Comparison of ENCODE assay signal across 8 cellular contexts in the genomic region with DNA sequence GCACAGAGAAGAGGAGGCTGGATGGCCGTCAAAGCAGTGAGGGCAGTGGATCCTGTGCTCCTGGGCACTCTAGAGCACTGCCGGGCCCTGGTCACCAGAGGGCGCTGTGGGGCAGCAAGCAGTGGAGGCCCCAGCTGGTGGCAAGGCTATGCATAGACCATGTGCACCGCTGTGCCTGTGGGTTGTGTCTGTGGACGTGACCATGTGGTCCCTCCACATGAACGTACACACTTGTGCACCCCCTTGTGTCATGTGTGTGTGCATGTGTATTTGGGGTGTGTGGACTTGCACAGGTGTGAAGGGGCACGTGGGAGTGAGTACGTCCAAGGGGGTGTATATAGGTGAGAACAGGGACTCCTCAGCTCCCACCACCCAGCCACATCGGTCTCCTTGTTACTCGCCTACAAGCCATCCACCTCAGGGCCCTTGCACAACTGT.
A peak's percentile ranks its signal among the peaks of the same experiment; 100 is the strongest.
DNase-seq lines count a peak whose midpoint lies in the region; ATAC-seq and TF ChIP-seq lines count a peak whose summit lies in the region.

No MANE protein-coding gene starts in this region.

- no peaks in the 10 kb centered on the region for H3K36me3 ChIP-seq in NT2/D1 (ENCODE audit: insufficient read depth, insufficient read length, low read length)

- H3K27ac Mint-ChIP-seq in effector memory CD8-positive, alpha-beta T cell, result peak overlapping the region in 1 of 2 donors; percentile 18

- no peaks in the 10 kb centered on the region for H3K9me3 ChIP-seq in NT2/D1 (ENCODE audit: insufficient read depth, low read length)

- H3K9me3 Mint-ChIP-seq in effector memory CD8-positive, alpha-beta T cell, result no peaks in the 10 kb centered on the region

- no peak overlapping the region for H3K4me3 ChIP-seq in NT2/D1 (ENCODE audit: insufficient read length, low read depth)

- no peak overlapping the region for H3K9ac ChIP-seq in NT2/D1 (ENCODE audit: insufficient read length, low read depth)

- peaks cover 36% of the 10 kb centered on the region in 2 donors for H3K4me1 Mint-ChIP-seq in effector memory CD8-positive, alpha-beta T cell (ENCODE audit: low read depth in 2 of 2)

- peak; percentile 99 for TF ChIP-seq CTCF in AG09319 (IDR thresholded peaks at IDR 0.05; ENCODE audit: low read depth, low read length)

- peaks cover 49% of the 10 kb centered on the region for H3K27me3 ChIP-seq in NT2/D1 (ENCODE audit: insufficient read depth, insufficient read length)

- H3K36me3 Mint-ChIP-seq in effector memory CD8-positive, alpha-beta T cell (ENCODE audit: insufficient read depth), result peaks cover 23% of the 10 kb centered on the region

- H3K4me3 Mint-ChIP-seq in effector memory CD8-positive, alpha-beta T cell, result no peak overlapping the region

- no peaks in the 10 kb centered on the region for H3K27me3 Mint-ChIP-seq in effector memory CD8-positive, alpha-beta T cell

- peak; percentile 34 for ATAC-seq in GM18907 (IDR thresholded peaks at IDR 0.05; ENCODE audit: unreplicated experiment)
- ATAC-seq in HG03571 (IDR thresholded peaks at IDR 0.05; ENCODE audit: unreplicated experiment), result peak; percentile 35
- ATAC-seq in effector memory CD8-positive, alpha-beta T cell (replicated peaks), result peak; percentile 49

- DNase-seq in AG09319 (ENCODE audit: extremely low read depth, low read depth), result no peak
- DNase-seq in NT2/D1 (ENCODE audit: low read depth, low spot score), result peak; percentile 48
- DNase-seq in activated CD8-positive, alpha-beta memory T cell treated with anti-CD3 and anti-CD28 coated beads for 4 hours (ENCODE audit: low read depth in 2 of 2), result peak; percentile 74 to 80
- peak; percentile 89 to 92 (median 90) for DNase-seq in effector memory CD8-positive, alpha-beta T cell
- DNase-seq in midbrain (lab: John Stamatoyannopoulos, UW), result peak; percentile 85
- DNase-seq in stimulated activated CD8-positive, alpha-beta memory T cell treated with anti-CD3 and anti-CD28 coated beads, Interleukin-4, amount 100 ng/mL, for 48 hours, result peak; percentile 97

- H3K4me1 ChIP-seq in NT2/D1 (ENCODE audit: insufficient read depth, insufficient read length), result peaks cover 4% of the 10 kb centered on the region
